ENCODE assay signal across 14 cellular contexts in the genomic region with DNA sequence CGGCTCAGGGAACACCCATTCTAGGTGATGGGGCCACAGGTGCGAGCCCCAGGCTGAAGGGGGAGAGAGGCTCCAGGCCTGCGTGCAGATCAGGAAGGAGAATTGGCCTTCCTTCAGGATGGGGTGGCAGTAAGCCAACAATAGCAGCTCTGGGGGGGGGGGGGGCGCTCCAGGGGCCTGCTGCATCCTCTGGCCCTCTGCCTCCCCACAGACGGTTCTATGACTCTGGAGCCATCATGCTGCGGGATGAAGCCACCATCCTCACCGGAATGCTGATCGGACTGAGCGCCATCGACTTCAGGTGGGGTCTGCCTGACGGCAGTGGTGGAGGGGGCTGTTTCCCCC. TPM values are rescaled to one million over a fixed set of nuclear protein-coding genes. Genes with fewer than 3 reads are reported as not detected.
DNase-seq lines count a peak whose midpoint lies in the region; ATAC-seq and TF ChIP-seq lines count a peak whose summit lies in the region.
"Had no signal": no experiment of that assay in that cellular context is flagged by ENCODE, and none has a peak within 500 bp of the region (broad histone marks: within the 10 kb centered on the region; RNA-seq: fewer than 3 reads in every experiment).

No MANE protein-coding gene starts in this region.

- no peak overlapping the region for H2BK15ac ChIP-seq in H9 (ENCODE audit: low read depth, low read length)

- H2AFZ ChIP-seq in H9 (ENCODE audit: low read length) (no peak overlapping the region), neural cell (ENCODE audit: low read depth, low read length) (no peak overlapping the region)

- no peaks in the 10 kb centered on the region; the same call in 1 of the 2 replicates for H3K4me1 ChIP-seq in H9 (ENCODE audit: insufficient read depth, low read length)
- no peaks in the 10 kb centered on the region for H3K4me1 ChIP-seq in mucosa of descending colon (ENCODE audit: low read depth)

- no peak overlapping the region for H2BK12ac ChIP-seq in H9 (ENCODE audit: insufficient read length, low read depth, low read length)

- H3K9ac ChIP-seq in H9 (ENCODE audit: extremely low read depth, insufficient read length, low read length) (no peak overlapping the region), neural cell (ENCODE audit: low read length) (no peak overlapping the region)

- no peaks in the 10 kb centered on the region for H3F3A ChIP-seq in neural cell (ENCODE audit: insufficient read depth, low read length, poor library complexity, severe bottlenecking)

- H3K36me3 Mint-ChIP-seq in H9 (ENCODE audit: insufficient read depth in 1 of 3, low read depth in 3 of 3), result peaks cover 3 to 11% (median 4%) of the 10 kb centered on the region in 3 experiments; a peak in 6 of 7 replicates
- H3K36me3 Mint-ChIP-seq in activated naive CD8-positive, alpha-beta T cell treated with anti-CD3 and anti-CD28 coated beads, Interleukin-2, amount 50 U/mL, for 24 hours (ENCODE audit: low read depth), result peaks cover 1% of the 10 kb centered on the region

- no peak overlapping the region for H2BK5ac ChIP-seq in H9 (ENCODE audit: insufficient read length, low read length)

- H4K5ac ChIP-seq in H9 (ENCODE audit: insufficient read length, low read depth, low read length), result no peak overlapping the region

- no peak overlapping the region for H3K14ac ChIP-seq in H9 (ENCODE audit: insufficient read depth, low read length)

- no peak overlapping the region for H3K56ac ChIP-seq in H9 (ENCODE audit: insufficient read length, low read depth, low read length)

- H3K4me3 ChIP-seq in neural cell (ENCODE audit: low read length) (peak overlapping the region; percentile 55), mucosa of descending colon (no peak overlapping the region)

- no peak overlapping the region for H4K8ac ChIP-seq in H9 (replicated peaks; ENCODE audit: insufficient read length, low read depth, low read length)

- H3T11ph ChIP-seq in H9 (ENCODE audit: low read length), result no peak overlapping the region

- no peak overlapping the region for H3K23ac ChIP-seq in H9 (ENCODE audit: insufficient read length, low read depth, low read length)

- no peak overlapping the region for H2BK20ac ChIP-seq in H9 (ENCODE audit: low read depth, low read length, poor library complexity, severe bottlenecking)

- no peaks in the 10 kb centered on the region for H3K79me2 ChIP-seq in H9 (ENCODE audit: insufficient read depth, low read length)
- peaks cover 20% of the 10 kb centered on the region for H3K79me2 ChIP-seq in neural cell (replicated peaks; ENCODE audit: insufficient read depth, low read length)

- H3K9me3 ChIP-seq in H9 (ENCODE audit: control insufficient read depth, low read depth, low read length) (no peaks in the 10 kb centered on the region), neural cell (ENCODE audit: low read length) (no peaks in the 10 kb centered on the region), mucosa of descending colon (no peaks in the 10 kb centered on the region)

- no peak overlapping the region for H3K4ac ChIP-seq in H9 (ENCODE audit: low read depth, low read length)

- H4K91ac ChIP-seq in H9 (ENCODE audit: insufficient read length, low read depth, low read length), result no peak overlapping the region

- H3K9me3 Mint-ChIP-seq in H9, result no peaks in the 10 kb centered on the region
- no peaks in the 10 kb centered on the region for H3K9me3 Mint-ChIP-seq in activated naive CD8-positive, alpha-beta T cell treated with anti-CD3 and anti-CD28 coated beads, Interleukin-2, amount 50 U/mL, for 24 hours

- peaks cover 32 to 43% of the 10 kb centered on the region in 2 experiments for H3K4me1 Mint-ChIP-seq in H9
- peaks cover 15% of the 10 kb centered on the region for H3K4me1 Mint-ChIP-seq in activated naive CD8-positive, alpha-beta T cell treated with anti-CD3 and anti-CD28 coated beads, Interleukin-2, amount 50 U/mL, for 24 hours

- H4K20me1 ChIP-seq in H9 (ENCODE audit: control insufficient read depth, insufficient read depth, insufficient read length) (peaks cover 2% of the 10 kb centered on the region), neural cell (ENCODE audit: insufficient read depth) (peaks cover 6% of the 10 kb centered on the region)

- no peak for ATAC-seq in activated naive CD8-positive, alpha-beta T cell treated with anti-CD3 and anti-CD28 coated beads, Interleukin-2, amount 50 U/mL, for 24 hours
- no peak for ATAC-seq in mucosa of descending colon
- ATAC-seq in HG02798 (IDR thresholded peaks at IDR 0.05; ENCODE audit: poor library complexity, unreplicated experiment), result no peak

- DNase-seq in NCI-H2196 (lab: John Stamatoyannopoulos, UW; ENCODE audit: unreplicated experiment) (peak; percentile 8), NCI-H2196 treated with DMSO at 0.1 percent for 48 hours (lab: John Stamatoyannopoulos, UW; ENCODE audit: unreplicated experiment) (no peak), H9 (peak; percentile 29), mucosa of descending colon (no peak), hepatic stellate cell (ENCODE audit: low spot score) (no peak)
- no peak for DNase-seq in activated naive CD8-positive, alpha-beta T cell treated with anti-CD3 and anti-CD28 coated beads, Interleukin-2, amount 50 U/mL, for 24 hours
- DNase-seq: ACHN; activated CD4-positive, CD25-positive, alpha-beta regulatory T cell; NCI-H1436 treated with DMSO at 0.1 percent for 48 hours had no signal

- peaks cover 43% of the 10 kb centered on the region for H3K27me3 Mint-ChIP-seq in H9 (ENCODE audit: low read depth)
- peaks cover 47% of the 10 kb centered on the region for H3K27me3 Mint-ChIP-seq in activated naive CD8-positive, alpha-beta T cell treated with anti-CD3 and anti-CD28 coated beads, Interleukin-2, amount 50 U/mL, for 24 hours

- peaks cover 19% of the 10 kb centered on the region for H3K23me2 ChIP-seq in H9 (ENCODE audit: insufficient read length, low read depth, low read length, poor library complexity, severe bottlenecking)

- no peaks in the 10 kb centered on the region for H3K79me1 ChIP-seq in H9 (ENCODE audit: insufficient read depth, low read depth, low read length, poor library complexity, severe bottlenecking)

- peak overlapping the region; percentile 64 to 85 for H3K4me3 Mint-ChIP-seq in H9
- H3K4me3 Mint-ChIP-seq in activated naive CD8-positive, alpha-beta T cell treated with anti-CD3 and anti-CD28 coated beads, Interleukin-2, amount 50 U/mL, for 24 hours, result peak overlapping the region; percentile 32

- TF ChIP-seq RAD21 in neural cell (conservative IDR thresholded peaks at IDR 0.05), result no peak

- no peak overlapping the region; a peak in 1 of 7 replicates for H3K27ac Mint-ChIP-seq in H9
- no peak overlapping the region for H3K27ac Mint-ChIP-seq in activated naive CD8-positive, alpha-beta T cell treated with anti-CD3 and anti-CD28 coated beads, Interleukin-2, amount 50 U/mL, for 24 hours

- H3K18ac ChIP-seq in H9 (ENCODE audit: insufficient read length, low read depth, low read length), result no peak overlapping the region

- H3K4me2 ChIP-seq in H9 (ENCODE audit: insufficient read depth, insufficient read length, low read length) (peak overlapping the region; percentile 73), neural cell (ENCODE audit: low read length) (no peak overlapping the region)

- H2AK5ac ChIP-seq in H9 (ENCODE audit: insufficient read length, low read length), result no peak overlapping the region

- H3K9me2 ChIP-seq in neural cell (ENCODE audit: insufficient read depth, low read length), result no peaks in the 10 kb centered on the region

- no peak for TF ChIP-seq EP300 in neural cell (conservative IDR thresholded peaks at IDR 0.05; ENCODE audit: poor library complexity, severe bottlenecking)

- H3K27me3 ChIP-seq in H9 (ENCODE audit: insufficient read depth, low read length) (peaks cover 8% of the 10 kb centered on the region; the same call in 1 of the 2 replicates), neural cell (ENCODE audit: insufficient read depth, low read depth, low read length) (peaks cover 18% of the 10 kb centered on the region)

- no peak overlapping the region for H3K27ac ChIP-seq in H9 (ENCODE audit: insufficient read length, low read depth, low read length)
- no peak overlapping the region for H3K27ac ChIP-seq in neural cell (ENCODE audit: low read length)
- H3K27ac ChIP-seq: skin epidermis had no signal

- H2BK120ac ChIP-seq in H9 (ENCODE audit: low read depth, low read length, poor library complexity, severe bottlenecking), result no peak overlapping the region

- intact Hi-C loops in mucosa of descending colon (cut with DNase I, micrococcal nuclease), result no loop called here

- no CpG with 5 or more reads among the region's 11 CpGs for WGBS in H9 (ENCODE audit: extremely low coverage, insufficient read length, low lambda C conversion rate)

- H3K36me3 ChIP-seq in neural cell (ENCODE audit: insufficient read depth, low read length) (peaks cover 12% of the 10 kb centered on the region), mucosa of descending colon (ENCODE audit: low read depth) (no peaks in the 10 kb centered on the region)

- TF ChIP-seq CTCF in H9 (conservative IDR thresholded peaks at IDR 0.05) (no peak), neural cell (IDR thresholded peaks at IDR 0.05; ENCODE audit: poor library complexity, severe bottlenecking) (no peak), mucosa of descending colon (IDR thresholded peaks at IDR 0.05) (no peak)

RNA-seq across cellular contexts. Expression of a gene that starts 6.1 kb away (rescaled TPM):
- total RNA-seq in H9 (2021) (2.2 and 3.8 TPM in 2 replicates), mucosa of descending colon (1 to 10 TPM in 2 of 3 donors, under 1 TPM in 1; 0.34 to 3.7 (median 1.4) TPM)
- 279 and 326 TPM in 2 replicates for polyA plus RNA-seq in neural cell
- 130 and 135 TPM in 2 replicates for polyA minus RNA-seq in neural cell

RNA-seq across cellular contexts. Expression of a gene that starts 10.1 kb away (rescaled TPM):
- total RNA-seq in H9 (2021) (227 and 235 TPM in 2 replicates), mucosa of descending colon (100 to 1,000 TPM in 2 of 3 donors, 10 to 100 TPM in 1; 91.8 to 142 (median 133) TPM)
- 73.4 and 98.8 TPM in 2 replicates for polyA plus RNA-seq in neural cell
- 23.5 and 28.0 TPM in 2 replicates for polyA minus RNA-seq in neural cell

RNA-seq across cellular contexts. Expression of a gene that starts 30.6 kb away (rescaled TPM):
- 127 and 130 TPM in 2 replicates for total RNA-seq in H9 (2021)
- polyA plus RNA-seq in neural cell, result 18.9 and 21.8 TPM in 2 replicates
- 18.9 and 31.9 TPM in 2 replicates for polyA minus RNA-seq in neural cell
- 100 to 1,000 TPM; 282 to 500 (median 411) TPM for total RNA-seq in mucosa of descending colon

RNA-seq across cellular contexts. Expression of a gene that starts 46.6 kb away (rescaled TPM):
- total RNA-seq in H9 (2021) (0.13 TPM in 1 of 2 replicates, not detected in the other), mucosa of descending colon (not detected)
- 0.05 TPM in 1 of 2 replicates, not detected in the other for polyA plus RNA-seq in neural cell
- polyA minus RNA-seq in neural cell, result not detected in 2 replicates
- total RNA-seq: G401, glomerular endothelial cell had no signal

RNA-seq across cellular contexts. Expression of a gene that starts 49.2 kb away (rescaled TPM):
- total RNA-seq in H9 (2021) (27.3 and 27.5 TPM in 2 replicates), mucosa of descending colon (1 to 10 TPM in 1 of 3 donors, under 1 TPM in 2; 0.12 to 1.3 (median 0.31) TPM)
- polyA plus RNA-seq in neural cell, result 73.6 and 88.3 TPM in 2 replicates
- 73.7 and 102 TPM in 2 replicates for polyA minus RNA-seq in neural cell

Comparison
In these comparisons a context has a peak if more than half of its experiments do, and no peak if none do; other contexts are left out.
1. DNase-seq: peak in NCI-H2196 (single experiment) and H9 (single experiment); none in NCI-H2196 treated with DMSO at 0.1 percent for 48 hours (single experiment), activated naive CD8-positive, alpha-beta T cell treated with anti-CD3 and anti-CD28 coated beads, Interleukin-2, amount 50 U/mL, for 24 hours (single experiment), mucosa of descending colon (0 of 3) and hepatic stellate cell (single experiment).